1 cellular context compared by ENCODE assay signal in genomic region chr1:981955-982558, GRCh38.
TF ChIP-seq lines count a peak whose summit lies in the region.

Gene PERM1 (minus strand): TSS chr1:982093. CDS start chr1:981029, 1,064 bp downstream.

TF ChIP-seq in WTC11, 78 proteins besides CTCF, POLR2A, EP300 and RAD21 (continued from another document):
- no peak for TF ChIP-seq ZNF512 (CRISPR knock-in tag; IDR thresholded peaks at IDR 0.05; ENCODE audit: borderline replicate concordance)
- no peak for TF ChIP-seq CREB1 (CRISPR knock-in tag; IDR thresholded peaks at IDR 0.05)
- no peak for TF ChIP-seq NFATC4 (CRISPR knock-in tag; IDR thresholded peaks at IDR 0.05)
- TF ChIP-seq ATF3 (CRISPR knock-in tag; conservative IDR thresholded peaks at IDR 0.05) = no peak
- TF ChIP-seq TEAD4 (CRISPR knock-in tag; IDR thresholded peaks at IDR 0.05) = no peak
- TF ChIP-seq EMX1 (CRISPR knock-in tag; IDR thresholded peaks at IDR 0.05) = no peak
- no peak for TF ChIP-seq USF1 (CRISPR knock-in tag; IDR thresholded peaks at IDR 0.05)
